ENCODE assay signal across 8 cellular contexts in genomic region chr6:137218473-137218916, GRCh38. TPM values are rescaled to one million over a fixed set of nuclear protein-coding genes. Genes with fewer than 3 reads are reported as not detected.
DNase-seq lines count a peak whose midpoint lies in the region; ATAC-seq, FAIRE-seq and TF ChIP-seq lines count a peak whose summit lies in the region.

No MANE protein-coding gene starts in this region.

- intact Hi-C loops in heart right ventricle (cut with DNase I) (loop anchor here in 4 of 10 donors (5.0 to 10.0 kb wide), 4 partner anchors 44 to 124 kb away; no protein-coding TSS in a partner anchor), prostate gland (cut with DNase I) (no loop called here)

- H3K27ac ChIP-seq in heart right ventricle = peak overlapping the region; percentile 86 to 100 (median 98)
- peak overlapping the region; percentile 96 to 97 for H3K27ac ChIP-seq in prostate gland

- ATAC-seq in GM18511 (IDR thresholded peaks at IDR 0.05; ENCODE audit: unreplicated experiment) (peak; percentile 52), HG03135 (IDR thresholded peaks at IDR 0.05; ENCODE audit: unreplicated experiment) (peak; percentile 50), heart right ventricle (peak; percentile 54 to 73 (median 60))

- H3K36me3 ChIP-seq in adipocyte (ENCODE audit: control insufficient read depth, insufficient read depth, low read length, severe bottlenecking) = no peaks in the 10 kb centered on the region
- peaks cover 0 to 4% (median 0%) of the 10 kb centered on the region in 9 donors for H3K36me3 ChIP-seq in heart right ventricle
- no peaks in the 10 kb centered on the region for H3K36me3 ChIP-seq in prostate gland

- H3K4me1 ChIP-seq in adipocyte (ENCODE audit: control insufficient read depth, insufficient read depth, low read length) (peaks cover 46% of the 10 kb centered on the region), heart right ventricle (peaks cover 8 to 87% (median 67%) of the 10 kb centered on the region in 9 donors), prostate gland (replicated peaks) (peaks cover 34% of the 10 kb centered on the region)

- H3K9me3 ChIP-seq in adipocyte (ENCODE audit: control insufficient read depth, low read length) (no peaks in the 10 kb centered on the region), heart right ventricle (no peaks in the 10 kb centered on the region), prostate gland (no peaks in the 10 kb centered on the region)

- TF ChIP-seq CTCF in heart right ventricle (IDR thresholded peaks at IDR 0.05) = no peak
- no peak for TF ChIP-seq CTCF in prostate gland (IDR thresholded peaks at IDR 0.05)

- 0% methylated on average over 13 of the region's 13 CpGs for WGBS in heart right ventricle, 2 donors
- WGBS in prostate gland = 0% methylated on average over 13 of the region's 13 CpGs

- H3K27me3 ChIP-seq in adipocyte (replicated peaks; ENCODE audit: control insufficient read depth, insufficient read depth, low read length) (no peaks in the 10 kb centered on the region), heart right ventricle (no peaks in the 10 kb centered on the region), prostate gland (replicated peaks; ENCODE audit: insufficient read depth) (no peaks in the 10 kb centered on the region)

- H3K9ac ChIP-seq in adipocyte (ENCODE audit: low read length) = peak overlapping the region; percentile 96

- no peak for FAIRE-seq in RCC 7860 (lab: Jason Lieb, UNC)

- no peak for TF ChIP-seq POLR2A in prostate gland (IDR thresholded peaks at IDR 0.05)

- DNase-seq in AG08395 (ENCODE audit: low spot score) (peak; percentile 56), RCC 7860 (ENCODE audit: low spot score) (peak; percentile 48), adipocyte (ENCODE audit: low read depth) (peak; percentile 83), heart right ventricle (peak in 1 of 2 donors; percentile 51), prostate gland (ENCODE audit: low spot score) (peak; percentile 15), GM19240 (ENCODE audit: insufficient read length, low spot score) (no peak)

- peak overlapping the region; percentile 92 for H3K4me3 ChIP-seq in adipocyte (ENCODE audit: low read length)
- peak overlapping the region; percentile 45 to 93 (median 84) for H3K4me3 ChIP-seq in heart right ventricle
- H3K4me3 ChIP-seq in prostate gland = peak overlapping the region; percentile 72 to 94

RNA-seq across cellular contexts. Expression of gene IFNGR1, which starts 0.7 kb away (rescaled TPM):
- total RNA-seq in heart right ventricle (100 to 1,000 TPM in 3 of 10 donors, 10 to 100 TPM in 7; 55.8 to 132 (median 78.7) TPM), prostate gland (10 to 100 TPM; 65.3 to 93.7 TPM)
- 100 to 1,000 TPM in 1 of 2 donors, 10 to 100 TPM in 1; 66.1 to 121 TPM for polyA plus RNA-seq in heart right ventricle

RNA-seq across cellular contexts. Expression of gene IL22RA2, which starts 45.1 kb away (rescaled TPM):
- total RNA-seq in heart right ventricle (under 1 TPM in 1 of 10 donors, not detected in 9; 0.12 TPM), prostate gland (not detected)
- not detected for polyA plus RNA-seq in heart right ventricle
